ENCODE assay signal across 15 cellular contexts in genomic region chr5:7877851-7878250, GRCh38. TPM values are rescaled to one million over a fixed set of nuclear protein-coding genes. Genes with fewer than 3 reads are reported as not detected.
DNase-seq lines count a peak whose midpoint lies in the region; ATAC-seq and TF ChIP-seq lines count a peak whose summit lies in the region.
"Had no signal": no experiment of that assay in that cellular context is flagged by ENCODE, and none has a peak within 500 bp of the region (broad histone marks: within the 10 kb centered on the region; RNA-seq: fewer than 3 reads in every experiment).

No MANE protein-coding gene starts in this region.

- peak overlapping the region; percentile 7 for H3K27ac ChIP-seq in upper lobe of right lung
- H3K27ac ChIP-seq: vagina had no signal

- H3K27me3 Mint-ChIP-seq in activated naive CD4-positive, alpha-beta T cell treated with anti-CD3 and anti-CD28 coated beads, Interleukin-2, amount 10 ng/mL, durations not matched to agents 7 days and 5 days: no peaks in the 10 kb centered on the region
- no peaks in the 10 kb centered on the region for H3K27me3 Mint-ChIP-seq in activated T-helper 1 cell treated with anti-CD3 and anti-CD28 coated beads, Interleukin-12 subunit alpha, Interleukin-12 subunit beta, Interleukin-2, Interleukin-4 antibody, amounts not matched to agents 30 ng/mL and 10 ng/mL and 1 ng/mL, durations not matched to agents 14 hours and 24 hours and 36 hours (ENCODE audit: insufficient read depth)
- H3K27me3 Mint-ChIP-seq: T-cell had no signal

- H3K9me3 Mint-ChIP-seq in activated naive CD4-positive, alpha-beta T cell treated with anti-CD3 and anti-CD28 coated beads, Interleukin-2, amount 50 U/mL, for 72 hours: no peaks in the 10 kb centered on the region
- no peaks in the 10 kb centered on the region for H3K9me3 Mint-ChIP-seq in activated naive CD4-positive, alpha-beta T cell treated with anti-CD3 and anti-CD28 coated beads, Interleukin-2, amount 10 ng/mL, durations not matched to agents 7 days and 5 days
- no peaks in the 10 kb centered on the region for H3K9me3 Mint-ChIP-seq in activated T-helper 1 cell treated with anti-CD3 and anti-CD28 coated beads, Interleukin-12 subunit alpha, Interleukin-12 subunit beta, Interleukin-2, Interleukin-4 antibody, amounts not matched to agents 30 ng/mL and 10 ng/mL and 1 ng/mL, durations not matched to agents 14 hours and 24 hours and 36 hours
- H3K9me3 Mint-ChIP-seq: T-cell had no signal

- peaks cover 33 to 51% of the 10 kb centered on the region in 2 donors for H3K36me3 Mint-ChIP-seq in activated naive CD4-positive, alpha-beta T cell treated with anti-CD3 and anti-CD28 coated beads, Interleukin-2, amount 50 U/mL, for 72 hours
- H3K36me3 Mint-ChIP-seq in activated naive CD4-positive, alpha-beta T cell treated with anti-CD3 and anti-CD28 coated beads, Interleukin-2, amount 10 ng/mL, durations not matched to agents 7 days and 5 days: peaks cover 60% of the 10 kb centered on the region
- peaks cover 74% of the 10 kb centered on the region for H3K36me3 Mint-ChIP-seq in activated T-helper 1 cell treated with anti-CD3 and anti-CD28 coated beads, Interleukin-12 subunit alpha, Interleukin-12 subunit beta, Interleukin-2, Interleukin-4 antibody, amounts not matched to agents 30 ng/mL and 10 ng/mL and 1 ng/mL, durations not matched to agents 14 hours and 24 hours and 36 hours (ENCODE audit: low read depth)

- H3K4me3 ChIP-seq in upper lobe of right lung (no peak overlapping the region), BE2C (ENCODE audit: low read depth, low read length) (no peak overlapping the region)
- H3K4me3 ChIP-seq: vagina had no signal

- H3K4me3 Mint-ChIP-seq in activated naive CD4-positive, alpha-beta T cell treated with anti-CD3 and anti-CD28 coated beads, Interleukin-2, amount 10 ng/mL, durations not matched to agents 7 days and 5 days: no peak overlapping the region
- H3K4me3 Mint-ChIP-seq in activated T-helper 1 cell treated with anti-CD3 and anti-CD28 coated beads, Interleukin-12 subunit alpha, Interleukin-12 subunit beta, Interleukin-2, Interleukin-4 antibody, amounts not matched to agents 30 ng/mL and 10 ng/mL and 1 ng/mL, durations not matched to agents 14 hours and 24 hours and 36 hours: peak overlapping the region; percentile 17
- H3K4me3 Mint-ChIP-seq: T-cell had no signal

- peaks cover 29% of the 10 kb centered on the region for H3K4me1 ChIP-seq in upper lobe of right lung
- H3K4me1 ChIP-seq in BE2C: no peaks in the 10 kb centered on the region; the same call in 1 of the 2 replicates
- H3K4me1 ChIP-seq: vagina had no signal

- H3K27me3 ChIP-seq in upper lobe of right lung: no peaks in the 10 kb centered on the region
- H3K27me3 ChIP-seq in BE2C: no peaks in the 10 kb centered on the region
- H3K27me3 ChIP-seq: vagina had no signal

- peaks cover 36% of the 10 kb centered on the region for H3K4me1 Mint-ChIP-seq in activated naive CD4-positive, alpha-beta T cell treated with anti-CD3 and anti-CD28 coated beads, Interleukin-2, amount 10 ng/mL, durations not matched to agents 7 days and 5 days
- peaks cover 66% of the 10 kb centered on the region for H3K4me1 Mint-ChIP-seq in activated T-helper 1 cell treated with anti-CD3 and anti-CD28 coated beads, Interleukin-12 subunit alpha, Interleukin-12 subunit beta, Interleukin-2, Interleukin-4 antibody, amounts not matched to agents 30 ng/mL and 10 ng/mL and 1 ng/mL, durations not matched to agents 14 hours and 24 hours and 36 hours (ENCODE audit: low read depth)

- H3K9me3 ChIP-seq in upper lobe of right lung (no peaks in the 10 kb centered on the region), BE2C (no peaks in the 10 kb centered on the region)
- H3K9me3 ChIP-seq: vagina had no signal

- CTCF ChIA-PET in activated naive CD4-positive, alpha-beta T cell treated with anti-CD3 and anti-CD28 coated beads, Interleukin-2, amount 10 ng/mL, durations not matched to agents 7 days and 5 days (lab: Charles Lee): interaction anchor here (4.2 kb wide), 1 partner anchor 10 kb away, joined by 23 read pairs; no protein-coding TSS in a partner anchor

- H3K36me3 ChIP-seq in upper lobe of right lung: peaks cover 81% of the 10 kb centered on the region
- peaks cover 72% of the 10 kb centered on the region for H3K36me3 ChIP-seq in BE2C

- intact Hi-C loops in activated T-helper 1 cell treated with anti-CD3 and anti-CD28 coated beads, Interleukin-12 subunit alpha, Interleukin-12 subunit beta, Interleukin-2, Interleukin-4 antibody, amounts not matched to agents 30 ng/mL and 10 ng/mL and 1 ng/mL, durations not matched to agents 14 hours and 24 hours and 36 hours (cut with micrococcal nuclease): loop anchor here (1.0 to 10.0 kb wide), 6 partner anchors 9 to 1383 kb away; partner anchors contain the start of genes FASTKD3 and MTRR
- intact Hi-C loops in upper lobe of right lung (cut with DNase I): no loop called here

- peak in 1 of 2 donors; percentile 4 for ATAC-seq in activated naive CD4-positive, alpha-beta T cell treated with anti-CD3 and anti-CD28 coated beads, Interleukin-2, amount 50 U/mL, for 72 hours
- ATAC-seq in upper lobe of right lung (no peak), HG02588 (IDR thresholded peaks at IDR 0.05; ENCODE audit: unreplicated experiment) (no peak)
- ATAC-seq: left ventricle myocardium superior, T-cell had no signal

- peak overlapping the region; percentile 50 to 84 for H3K27ac Mint-ChIP-seq in activated naive CD4-positive, alpha-beta T cell treated with anti-CD3 and anti-CD28 coated beads, Interleukin-2, amount 50 U/mL, for 72 hours
- H3K27ac Mint-ChIP-seq in activated naive CD4-positive, alpha-beta T cell treated with anti-CD3 and anti-CD28 coated beads, Interleukin-2, amount 10 ng/mL, durations not matched to agents 7 days and 5 days: no peak overlapping the region
- peak overlapping the region; percentile 81 for H3K27ac Mint-ChIP-seq in activated T-helper 1 cell treated with anti-CD3 and anti-CD28 coated beads, Interleukin-12 subunit alpha, Interleukin-12 subunit beta, Interleukin-2, Interleukin-4 antibody, amounts not matched to agents 30 ng/mL and 10 ng/mL and 1 ng/mL, durations not matched to agents 14 hours and 24 hours and 36 hours

- DNase-seq in activated naive CD4-positive, alpha-beta T cell treated with anti-CD3 and anti-CD28 coated beads, Interleukin-2, amount 50 U/mL, for 72 hours (ENCODE audit: low spot score in 2 of 2): no peak
- DNase-seq in activated naive CD4-positive, alpha-beta T cell treated with anti-CD3 and anti-CD28 coated beads, Interleukin-2, amount 10 ng/mL, durations not matched to agents 7 days and 5 days: no peak
- no peak for DNase-seq in activated T-helper 1 cell treated with anti-CD3 and anti-CD28 coated beads, Interleukin-12 subunit alpha, Interleukin-12 subunit beta, Interleukin-2, Interleukin-4 antibody, amounts not matched to agents 30 ng/mL and 10 ng/mL and 1 ng/mL, durations not matched to agents 14 hours and 24 hours and 36 hours (ENCODE audit: low spot score)
- DNase-seq in fibroblast of peridontal ligament (ENCODE audit: extremely low read depth) (peak; percentile 23), upper lobe of right lung (no peak), OCI-M1 (lab: John Stamatoyannopoulos, UW) (no peak), BE2C (no peak)
- DNase-seq: activated CD4-positive, alpha-beta T cell treated with anti-CD3 and anti-CD28 coated beads, Interleukin-2, amount 50 U/mL, for 1 hour; glutamatergic neuron; left ventricle myocardium superior; stimulated activated CD4-positive, alpha-beta T cell treated with anti-CD3 and anti-CD28 coated beads, Interleukin-12 subunit alpha, Interleukin-12 subunit beta, amount 100 ng/mL, for 4 hours; T-cell had no signal

- TF ChIP-seq CTCF in upper lobe of right lung (IDR thresholded peaks at IDR 0.05) (no peak), BE2C (IDR thresholded peaks at IDR 0.05; ENCODE audit: low read depth, low read length) (no peak)

RNA-seq across cellular contexts. Expression of gene MTRR, which starts 8.9 kb away (rescaled TPM):
- total RNA-seq in activated naive CD4-positive, alpha-beta T cell treated with anti-CD3 and anti-CD28 coated beads, Interleukin-2, amount 50 U/mL, for 72 hours: 10 to 100 TPM; 24.5 to 42.9 TPM
- total RNA-seq in activated T-helper 1 cell treated with anti-CD3 and anti-CD28 coated beads, Interleukin-12 subunit alpha, Interleukin-12 subunit beta, Interleukin-2, Interleukin-4 antibody, amounts not matched to agents 30 ng/mL and 10 ng/mL and 1 ng/mL, durations not matched to agents 14 hours and 24 hours and 36 hours: 83.0 and 90.4 TPM in 2 replicates
- total RNA-seq in upper lobe of right lung: 116 TPM
- polyA plus RNA-seq in BE2C (2012; ENCODE audit: insufficient read depth, insufficient read length, low read depth): 67.3 TPM

RNA-seq across cellular contexts. Expression of gene FASTKD3, which starts 9.0 kb away (rescaled TPM):
- 1 to 10 TPM; 5.3 to 8.3 TPM for total RNA-seq in activated naive CD4-positive, alpha-beta T cell treated with anti-CD3 and anti-CD28 coated beads, Interleukin-2, amount 50 U/mL, for 72 hours
- 13.5 and 18.6 TPM in 2 replicates for total RNA-seq in activated T-helper 1 cell treated with anti-CD3 and anti-CD28 coated beads, Interleukin-12 subunit alpha, Interleukin-12 subunit beta, Interleukin-2, Interleukin-4 antibody, amounts not matched to agents 30 ng/mL and 10 ng/mL and 1 ng/mL, durations not matched to agents 14 hours and 24 hours and 36 hours
- 8.0 TPM for total RNA-seq in upper lobe of right lung
- polyA plus RNA-seq in BE2C (2012; ENCODE audit: insufficient read depth, insufficient read length, low read depth): 12.6 TPM

RNA-seq across cellular contexts. Expression of gene CFAP90, which starts 26.9 kb away (rescaled TPM):
- not detected for total RNA-seq in activated naive CD4-positive, alpha-beta T cell treated with anti-CD3 and anti-CD28 coated beads, Interleukin-2, amount 50 U/mL, for 72 hours
- total RNA-seq in activated T-helper 1 cell treated with anti-CD3 and anti-CD28 coated beads, Interleukin-12 subunit alpha, Interleukin-12 subunit beta, Interleukin-2, Interleukin-4 antibody, amounts not matched to agents 30 ng/mL and 10 ng/mL and 1 ng/mL, durations not matched to agents 14 hours and 24 hours and 36 hours: not detected in 2 replicates
- total RNA-seq in upper lobe of right lung: 0.93 TPM
- not detected for polyA plus RNA-seq in BE2C (2012; ENCODE audit: insufficient read depth, insufficient read length, low read depth)
- total RNA-seq: left ventricle myocardium superior, OCI-LY7, T-cell had no signal
